2 cellular contexts compared by ENCODE assay signal in the genomic region with DNA sequence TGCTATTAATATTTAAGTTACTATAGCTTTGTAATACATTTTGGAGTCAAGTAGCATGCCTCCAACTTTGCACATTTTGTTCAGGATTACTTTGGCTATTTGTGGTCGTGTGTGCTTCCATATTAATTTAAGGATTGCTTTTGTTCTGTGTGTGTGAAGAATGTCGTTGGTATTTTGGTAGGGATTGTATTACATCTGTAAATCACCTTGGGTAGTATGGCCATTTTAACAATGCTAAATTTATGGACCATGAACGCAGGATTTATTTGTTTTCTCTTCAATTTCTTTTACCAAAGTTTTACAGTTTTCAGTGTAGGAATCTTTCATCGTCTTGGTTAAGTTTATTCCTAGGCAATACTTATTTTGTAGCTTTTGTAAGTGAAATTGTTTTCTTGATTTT.
A peak's percentile ranks its signal among the peaks of the same experiment; 100 is the strongest.
TF ChIP-seq lines count a peak whose summit lies in the region.

No MANE protein-coding gene starts in this region.

TF ChIP-seq in HEK293T, 16 proteins besides CTCF, POLR2A, EP300 and RAD21 (continued from another document):
- TF ChIP-seq, protein P1, sequence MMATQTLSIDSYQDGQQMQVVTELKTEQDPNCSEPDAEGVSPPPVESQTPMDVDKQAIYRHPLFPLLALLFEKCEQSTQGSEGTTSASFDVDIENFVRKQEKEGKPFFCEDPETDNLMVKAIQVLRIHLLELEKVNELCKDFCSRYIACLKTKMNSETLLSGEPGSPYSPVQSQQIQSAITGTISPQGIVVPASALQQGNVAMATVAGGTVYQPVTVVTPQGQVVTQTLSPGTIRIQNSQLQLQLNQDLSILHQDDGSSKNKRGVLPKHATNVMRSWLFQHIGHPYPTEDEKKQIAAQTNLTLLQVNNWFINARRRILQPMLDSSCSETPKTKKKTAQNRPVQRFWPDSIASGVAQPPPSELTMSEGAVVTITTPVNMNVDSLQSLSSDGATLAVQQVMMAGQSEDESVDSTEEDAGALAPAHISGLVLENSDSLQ (IDR thresholded peaks at IDR 0.05), result peak; percentile 83
- no peak for TF ChIP-seq L3MBTL2 (conservative IDR thresholded peaks at IDR 0.05)
TF ChIP-seq in HEK293T: peak in this region for 2.

TF ChIP-seq in H1, 55 proteins besides CTCF, POLR2A, EP300 and RAD21 (continued from another document):
- TF ChIP-seq CHD7 (IDR thresholded peaks at IDR 0.05; ENCODE audit: insufficient replicate concordance, low read length) (no peak), PHF8 (conservative IDR thresholded peaks at IDR 0.05; ENCODE audit: low read depth, low read length) (no peak), SP2 (IDR thresholded peaks at IDR 0.05; ENCODE audit: low read length) (no peak), SIRT6 (IDR thresholded peaks at IDR 0.05; ENCODE audit: low read length) (no peak), BACH1 (IDR thresholded peaks at IDR 0.05; ENCODE audit: low read length) (no peak)
- TF ChIP-seq, protein P2, sequence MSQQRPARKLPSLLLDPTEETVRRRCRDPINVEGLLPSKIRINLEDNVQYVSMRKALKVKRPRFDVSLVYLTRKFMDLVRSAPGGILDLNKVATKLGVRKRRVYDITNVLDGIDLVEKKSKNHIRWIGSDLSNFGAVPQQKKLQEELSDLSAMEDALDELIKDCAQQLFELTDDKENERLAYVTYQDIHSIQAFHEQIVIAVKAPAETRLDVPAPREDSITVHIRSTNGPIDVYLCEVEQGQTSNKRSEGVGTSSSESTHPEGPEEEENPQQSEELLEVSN (IDR thresholded peaks at IDR 0.05), result no peak
TF ChIP-seq in H1: peak in this region for 0.
